10 cellular contexts compared by ENCODE assay signal in the genomic region with DNA sequence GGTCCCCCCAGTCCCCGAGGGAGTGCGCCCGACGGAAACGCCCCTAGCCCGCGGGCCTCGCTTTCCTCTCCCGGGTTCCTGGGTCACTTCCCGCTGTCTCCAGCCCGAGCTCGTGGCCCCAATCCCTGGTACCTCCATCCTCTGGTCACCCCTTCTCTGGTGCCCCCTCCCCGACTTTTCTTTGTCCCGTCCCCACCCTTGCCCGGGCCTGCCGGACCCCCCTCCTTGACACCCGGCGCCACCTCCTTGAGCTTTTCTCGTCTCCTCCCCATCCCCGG.
A peak's percentile ranks its signal among the peaks of the same experiment; 100 is the strongest.
DNase-seq lines count a peak whose midpoint lies in the region; ATAC-seq and TF ChIP-seq lines count a peak whose summit lies in the region.
"Had no signal": no experiment of that assay in that cellular context is flagged by ENCODE, and none has a peak within 500 bp of the region (broad histone marks: within the 10 kb centered on the region; RNA-seq: fewer than 3 reads in every experiment).

No MANE protein-coding gene starts in this region.

- H3K27me3 Mint-ChIP-seq in nephron (ENCODE audit: low read depth), result peaks cover 77% of the 10 kb centered on the region

- peaks cover 11% of the 10 kb centered on the region for H3K27me3 ChIP-seq in HL-60 (ENCODE audit: insufficient read depth, poor library complexity, severe bottlenecking)

- no peak overlapping the region for H3K27ac Mint-ChIP-seq in nephron
- H3K27ac Mint-ChIP-seq: natural killer cell had no signal

- H3K4me3 ChIP-seq in AG04449 (ENCODE audit: low read depth, low read length) (peak overlapping the region; percentile 51), HL-60 (replicated peaks; ENCODE audit: insufficient read depth, low read length) (peak overlapping the region; percentile 29; the same call in 1 of the 2 replicates)

- peaks cover 10% of the 10 kb centered on the region for H3K4me1 Mint-ChIP-seq in nephron

- POLR2A ChIA-PET in AG04449 (lab: Yijun Ruan, JAX), result no interaction called here

- no peak overlapping the region for H3K27ac ChIP-seq in HL-60 (replicated peaks)
- H3K27ac ChIP-seq: KMS-11 had no signal

- no peak for ATAC-seq in HG03378 (IDR thresholded peaks at IDR 0.05; ENCODE audit: unreplicated experiment)

- DNase-seq in AG04449 (ENCODE audit: low read depth, low spot score) (no peak), HL-60 (ENCODE audit: low read depth in 1 of 2, low spot score in 1 of 2) (no peak), ecto neural progenitor cell (ENCODE audit: low spot score) (peak; percentile 49), iPS-NIHi7 (ENCODE audit: extremely low spot score) (no peak), SHP77 (lab: John Stamatoyannopoulos, UW) (no peak), NOMO-1 treated with dmso at 0.1 percent for 144 hours (lab: John Stamatoyannopoulos, UW; ENCODE audit: unreplicated experiment) (no peak)
- DNase-seq: natural killer cell had no signal

- H3K4me3 Mint-ChIP-seq in nephron, result peak overlapping the region; percentile 49 to 70 (median 65)
- H3K4me3 Mint-ChIP-seq: natural killer cell had no signal

- no peaks in the 10 kb centered on the region for H3K9me3 Mint-ChIP-seq in nephron
- H3K9me3 Mint-ChIP-seq: natural killer cell had no signal

- H3K36me3 Mint-ChIP-seq in nephron (ENCODE audit: low read depth), result no peaks in the 10 kb centered on the region
- H3K36me3 Mint-ChIP-seq: natural killer cell had no signal

- CTCF ChIA-PET in AG04449 (lab: Yijun Ruan, JAX), result interaction anchor here (0.6 to 3.5 kb wide), 4 partner anchors 10 to 39 kb away, joined by 3 to 19 read pairs (median 4); no protein-coding TSS in a partner anchor

- TF ChIP-seq CTCF in AG04449 (IDR thresholded peaks at IDR 0.05; ENCODE audit: insufficient read depth, low read length, missing control alignments) (no peak), HL-60 (IDR thresholded peaks at IDR 0.05; ENCODE audit: insufficient read depth, low read length) (no peak), nephron (IDR thresholded peaks at IDR 0.05; ENCODE audit: unreplicated experiment in 3 of 3) (no peak)
